In the genomic region with DNA sequence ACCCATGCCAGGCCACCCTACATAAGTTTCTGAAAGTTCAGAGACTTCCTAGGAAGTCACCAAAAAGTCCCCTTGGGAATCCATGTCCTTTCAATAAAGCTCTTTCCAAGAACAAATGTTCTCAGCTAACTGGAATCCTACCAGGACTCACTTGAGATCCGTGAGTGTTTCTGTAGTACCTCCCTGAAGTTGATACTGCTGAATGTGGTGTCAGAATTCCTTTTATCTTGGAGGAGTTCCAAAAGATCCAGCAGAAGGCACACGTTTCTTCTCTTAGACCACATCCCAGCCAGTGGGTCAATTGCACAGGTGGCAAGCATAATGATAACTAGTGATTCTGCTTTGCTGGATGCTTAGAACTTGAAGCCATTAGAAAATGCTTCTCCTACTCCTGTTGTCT, we compare ENCODE assay signal across 17 cellular contexts.
DNase-seq lines count a peak whose midpoint lies in the region; ATAC-seq, FAIRE-seq and TF ChIP-seq lines count a peak whose summit lies in the region.
"Had no signal": no experiment of that assay in that cellular context is flagged by ENCODE, and none has a peak within 500 bp of the region (broad histone marks: within the 10 kb centered on the region; RNA-seq: fewer than 3 reads in every experiment).

No MANE protein-coding gene starts in this region.

- ATAC-seq in sciatic nerve (peak; percentile 49), left lobe of liver (no peak)

- no peaks in the 10 kb centered on the region for H3K79me2 ChIP-seq in keratinocyte (ENCODE audit: control insufficient read depth, insufficient read depth, low read length)

- peak; percentile 43 for DNase-seq in NCI-H226
- DNase-seq in choroid plexus epithelial cell (ENCODE audit: low read depth), result peak; percentile 36
- no peak for DNase-seq in keratinocyte (ENCODE audit: low read depth, low spot score)
- DNase-seq in sciatic nerve (ENCODE audit: low spot score), result no peak
- DNase-seq in NCI-H1105 (lab: John Stamatoyannopoulos, UW), result no peak
- DNase-seq in left lobe of liver (ENCODE audit: low spot score), result no peak
- no peak for DNase-seq in NCI-H1694 (lab: John Stamatoyannopoulos, UW)
- DNase-seq: Caco-2; CD4-positive, CD25-positive, alpha-beta regulatory T cell; DMS153; EL; MM.1S; NCI-H1092 treated with DMSO at 0.1 percent for 48 hours; NCI-H1694 treated with DMSO at 0.1 percent for 48 hours; NCI-H2171 treated with DMSO at 0.1 percent for 48 hours; NCI-H510A; NCI-H774 had no signal

- H4K20me1 ChIP-seq in keratinocyte (ENCODE audit: control insufficient read depth, extremely low read depth, insufficient read depth, low read length), result no peaks in the 10 kb centered on the region

- H3K9me1 ChIP-seq in keratinocyte (ENCODE audit: control insufficient read depth, extremely low read depth, insufficient read depth, low read length), result no peaks in the 10 kb centered on the region

- no peak for TF ChIP-seq CTCF in choroid plexus epithelial cell (conservative IDR thresholded peaks at IDR 0.05; ENCODE audit: low read depth, low read length)
- no peak for TF ChIP-seq CTCF in keratinocyte (optimal IDR thresholded peaks at IDR 0.05 in 1 of 3, IDR thresholded peaks at IDR 0.05 in 1 of 3, conservative IDR thresholded peaks at IDR 0.05 in 1 of 3; ENCODE audit: extremely low read depth in 1 of 3, insufficient read depth in 2 of 3, low read length in 3 of 3)

- peak; percentile 75 for FAIRE-seq in keratinocyte (lab: Jason Lieb, UNC)

- no peak overlapping the region for H3K27ac ChIP-seq in keratinocyte (ENCODE audit: control insufficient read depth, insufficient read depth, low read length)

- H3K27me3 ChIP-seq in keratinocyte (ENCODE audit: control insufficient read depth, extremely low read depth, insufficient read depth, low read length), result no peaks in the 10 kb centered on the region

- no peaks in the 10 kb centered on the region for H3K9me3 ChIP-seq in keratinocyte (ENCODE audit: control insufficient read depth, low read depth, low read length)
- H3K9me3 ChIP-seq: Caco-2 had no signal

- no peaks in the 10 kb centered on the region for H3K4me1 ChIP-seq in keratinocyte (ENCODE audit: control insufficient read depth, extremely low read depth, insufficient read depth, low read length)
- H3K4me1 ChIP-seq: Caco-2 had no signal

- H2AFZ ChIP-seq in keratinocyte (ENCODE audit: control insufficient read depth, low read length), result no peak overlapping the region

- H3K4me3 ChIP-seq in choroid plexus epithelial cell (ENCODE audit: low read depth, low read length) (no peak overlapping the region), keratinocyte (ENCODE audit: control insufficient read depth in 2 of 3, extremely low read depth in 1 of 3, insufficient read depth in 2 of 3, low read depth in 1 of 3, low read length in 3 of 3) (no peak overlapping the region)

- no peak overlapping the region for H3K4me2 ChIP-seq in keratinocyte (ENCODE audit: control insufficient read depth, extremely low read depth, insufficient read depth, low read depth, low read length)

- intact Hi-C loops in sciatic nerve (cut with DNase I), result no loop called here

- no peak overlapping the region for H3K9ac ChIP-seq in keratinocyte (ENCODE audit: control insufficient read depth, extremely low read depth, insufficient read depth, low read length)

- dilution Hi-C loops in keratinocyte (cut with MboI; ENCODE audit: extremely low pct_ligation_motif_present, low sequenced_read_pairs), result no loop called here

- H3K36me3 ChIP-seq in keratinocyte (ENCODE audit: control insufficient read depth in 2 of 2, extremely low read depth in 1 of 2, insufficient read depth in 2 of 2, low read length in 2 of 2), result no peaks in the 10 kb centered on the region

Comparison
In these comparisons a context has a peak if more than half of its experiments do, and no peak if none do; other contexts are left out.
1. DNase-seq: peak in NCI-H226 (single experiment) and choroid plexus epithelial cell (single experiment); none in keratinocyte (single experiment), sciatic nerve (single experiment), NCI-H1105 (single experiment), left lobe of liver (single experiment) and NCI-H1694 (single experiment).